7 cellular contexts compared by ENCODE assay signal in the genomic region with DNA sequence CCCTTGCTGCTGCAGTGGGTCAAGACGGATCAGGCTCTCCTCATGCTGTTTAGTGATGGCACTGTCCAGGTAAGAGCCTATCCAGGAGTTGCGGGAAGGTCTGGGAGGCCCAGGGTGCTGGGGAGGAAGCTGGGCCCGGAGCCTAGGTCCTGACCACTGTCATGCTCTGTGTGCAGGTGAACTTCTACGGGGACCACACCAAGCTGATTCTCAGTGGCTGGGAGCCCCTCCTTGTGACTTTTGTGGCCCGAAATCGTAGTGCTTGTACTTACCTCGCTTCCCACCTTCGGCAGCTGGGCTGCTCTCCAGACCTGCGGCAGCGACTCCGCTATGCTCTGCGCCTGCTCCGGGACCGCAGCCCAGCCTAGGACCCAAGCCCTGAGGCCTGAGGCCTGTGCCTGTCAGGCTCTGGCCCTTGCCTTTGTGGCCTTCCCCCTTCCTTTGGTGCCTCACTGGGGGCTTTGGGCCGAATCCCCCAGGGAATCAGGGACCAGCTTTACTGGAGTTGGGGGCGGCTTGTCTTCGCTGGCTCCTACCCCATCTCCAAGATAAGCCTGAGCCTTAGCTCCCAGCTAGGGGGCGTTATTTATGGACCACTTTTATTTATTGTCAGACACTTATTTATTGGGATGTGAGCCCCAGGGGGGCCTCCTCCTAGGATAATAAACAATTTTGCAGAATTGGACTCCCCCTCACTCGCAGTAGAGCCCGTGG.
DNase-seq lines count a peak whose midpoint lies in the region; ATAC-seq and FAIRE-seq lines count a peak whose summit lies in the region.
"Had no signal": no experiment of that assay in that cellular context is flagged by ENCODE, and none has a peak within 500 bp of the region (broad histone marks: within the 10 kb centered on the region; RNA-seq: fewer than 3 reads in every experiment).

No MANE protein-coding gene starts in this region.

- ATAC-seq in stimulated activated naive B cell treated with anti-CD40 and anti-IgM and Interleukin-4, amounts not matched to agents 10 μg/mL and 1 μg/mL and 100 μg/mL, for 72 hours (replicated peaks), result no peak
- ATAC-seq in GM21825 (IDR thresholded peaks at IDR 0.05; ENCODE audit: unreplicated experiment), result no peak

- H3K9me3 Mint-ChIP-seq in T-helper 2 cell treated with Interferon-gamma antibody and Interleukin-4, amounts not matched to agents 5 μg/mL and 100 μg/mL, for 36 hours, result no peaks in the 10 kb centered on the region
- no peaks in the 10 kb centered on the region for H3K9me3 Mint-ChIP-seq in stimulated activated naive B cell treated with anti-CD40 and anti-IgM and Interleukin-4, amounts not matched to agents 10 μg/mL and 1 μg/mL and 100 μg/mL, for 72 hours

- DNase-seq in T-helper 2 cell treated with Interferon-gamma antibody and Interleukin-4, amounts not matched to agents 5 μg/mL and 100 μg/mL, for 36 hours (ENCODE audit: low spot score), result no peak
- DNase-seq in epithelial cell of prostate (ENCODE audit: low read depth, low spot score), result no peak
- DNase-seq in stimulated activated naive B cell treated with anti-CD40 and anti-IgM and Interleukin-4, amounts not matched to agents 10 μg/mL and 1 μg/mL and 100 μg/mL, for 72 hours, result no peak
- DNase-seq in globus pallidus (ENCODE audit: low spot score), result no peak
- DNase-seq in HTR-8/SVneo (ENCODE audit: insufficient read length, low spot score), result no peak
- DNase-seq: NCI-H526 treated with DMSO at 0.1 percent for 48 hours had no signal

- H3K27me3 Mint-ChIP-seq in T-helper 2 cell treated with Interferon-gamma antibody and Interleukin-4, amounts not matched to agents 5 μg/mL and 100 μg/mL, for 36 hours (ENCODE audit: low read depth), result no peaks in the 10 kb centered on the region
- no peaks in the 10 kb centered on the region for H3K27me3 Mint-ChIP-seq in stimulated activated naive B cell treated with anti-CD40 and anti-IgM and Interleukin-4, amounts not matched to agents 10 μg/mL and 1 μg/mL and 100 μg/mL, for 72 hours

- H3K27ac Mint-ChIP-seq in T-helper 2 cell treated with Interferon-gamma antibody and Interleukin-4, amounts not matched to agents 5 μg/mL and 100 μg/mL, for 36 hours, result peak overlapping the region; percentile 77
- peak overlapping the region; percentile 89 for H3K27ac Mint-ChIP-seq in stimulated activated naive B cell treated with anti-CD40 and anti-IgM and Interleukin-4, amounts not matched to agents 10 μg/mL and 1 μg/mL and 100 μg/mL, for 72 hours

- peak overlapping the region; percentile 97 for H3K27ac ChIP-seq in epithelial cell of prostate

- H3K4me3 Mint-ChIP-seq in T-helper 2 cell treated with Interferon-gamma antibody and Interleukin-4, amounts not matched to agents 5 μg/mL and 100 μg/mL, for 36 hours, result no peak overlapping the region
- H3K4me3 Mint-ChIP-seq in stimulated activated naive B cell treated with anti-CD40 and anti-IgM and Interleukin-4, amounts not matched to agents 10 μg/mL and 1 μg/mL and 100 μg/mL, for 72 hours, result peak overlapping the region; percentile 13 to 14

- FAIRE-seq in HTR-8/SVneo (lab: Jason Lieb, UNC), result no peak

- peaks cover 56% of the 10 kb centered on the region for H3K4me1 Mint-ChIP-seq in T-helper 2 cell treated with Interferon-gamma antibody and Interleukin-4, amounts not matched to agents 5 μg/mL and 100 μg/mL, for 36 hours (ENCODE audit: low read depth)
- peaks cover 66 to 91% of the 10 kb centered on the region in 2 donors for H3K4me1 Mint-ChIP-seq in stimulated activated naive B cell treated with anti-CD40 and anti-IgM and Interleukin-4, amounts not matched to agents 10 μg/mL and 1 μg/mL and 100 μg/mL, for 72 hours

- peaks cover 64% of the 10 kb centered on the region for H3K36me3 Mint-ChIP-seq in T-helper 2 cell treated with Interferon-gamma antibody and Interleukin-4, amounts not matched to agents 5 μg/mL and 100 μg/mL, for 36 hours (ENCODE audit: low read depth)
- peaks cover 40 to 60% of the 10 kb centered on the region in 2 donors for H3K36me3 Mint-ChIP-seq in stimulated activated naive B cell treated with anti-CD40 and anti-IgM and Interleukin-4, amounts not matched to agents 10 μg/mL and 1 μg/mL and 100 μg/mL, for 72 hours
